ENCODE assay signal across 35 cellular contexts in the genomic region with DNA sequence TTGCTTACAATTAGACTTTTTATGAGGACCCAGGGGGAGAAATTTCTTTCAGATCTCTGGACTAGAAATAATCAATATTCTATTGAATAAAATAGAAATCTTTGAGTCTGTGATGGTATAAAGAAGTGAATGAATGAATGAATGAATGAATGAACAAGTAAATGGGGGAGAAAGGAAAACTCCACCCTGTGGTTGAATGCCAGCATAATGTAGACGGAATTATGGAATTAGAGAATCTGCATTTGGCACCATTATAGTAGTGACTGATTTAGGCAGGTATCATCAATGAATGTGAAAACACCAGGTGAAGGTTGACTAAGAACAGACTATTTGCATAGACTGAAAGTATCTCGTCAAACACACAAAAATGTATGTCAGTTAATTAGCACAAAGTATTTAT.
"Had no signal": no experiment of that assay in that cellular context is flagged by ENCODE, and none has a peak within 500 bp of the region (broad histone marks: within the 10 kb centered on the region; RNA-seq: fewer than 3 reads in every experiment).

No MANE protein-coding gene starts in this region.

- H3K27me3 ChIP-seq: MG63 had no signal

- DNase-seq: Karpas-422, Kasumi-1, MG63, MM.1S, MV-4-11, NCI-H1048, NCI-H1092, NCI-H1092 treated with DMSO at 0.1 percent for 48 hours, NCI-H1105, NCI-H1105 treated with DMSO at 0.1 percent for 48 hours, NCI-H1417, NCI-H1417 treated with DMSO at 0.1 percent for 48 hours, NCI-H1436, NCI-H1436 treated with DMSO at 0.1 percent for 48 hours, NCI-H146, NCI-H1694, NCI-H1694 treated with DMSO at 0.1 percent for 48 hours, NCI-H187, NCI-H187 treated with DMSO at 0.1 percent for 48 hours, NCI-H1930, NCI-H2029, NCI-H2029 treated with DMSO at 0.1 percent for 48 hours, NCI-H2081, NCI-H2081 treated with DMSO at 0.1 percent for 48 hours, NCI-H2107, NCI-H2171, NCI-H2171 treated with DMSO at 0.1 percent for 48 hours, NCI-H2227 treated with DMSO at 0.1 percent for 48 hours, NCI-H226, NCI-H345, NCI-H446, NCI-H446 treated with DMSO at 0.1 percent for 48 hours, NCI-H510A, NCI-H510A treated with DMSO at 0.1 percent for 48 hours, NCI-H524 had no signal

- H3K4me3 ChIP-seq: MG63 had no signal

- H3K9me3 ChIP-seq: MG63 had no signal
